ENCODE assay signal across 1 cellular context in the genomic region with DNA sequence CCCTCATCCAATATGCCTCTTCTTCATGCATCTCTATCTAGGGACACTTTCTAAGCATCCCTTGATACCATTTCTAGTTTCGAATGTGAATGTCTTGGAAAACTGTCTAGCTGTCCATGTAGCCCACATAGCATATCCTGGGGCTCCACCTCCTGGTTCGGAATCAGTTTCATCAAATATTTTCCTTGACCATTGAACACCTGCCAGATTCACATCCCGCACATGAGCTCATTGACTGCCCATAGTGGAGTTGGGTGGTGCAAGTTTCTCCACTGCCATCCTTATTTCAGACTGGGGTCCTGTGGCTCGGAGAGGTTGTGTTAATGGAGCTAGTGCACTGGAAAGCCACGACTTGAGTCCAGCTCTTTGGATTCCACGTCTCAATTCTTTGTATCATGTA.
TF ChIP-seq lines count a peak whose summit lies in the region.

No MANE protein-coding gene starts in this region.

TF ChIP-seq in HCT116, 20 proteins besides CTCF, POLR2A, EP300 and RAD21 (continued from another document):
- TF ChIP-seq, protein P1, sequence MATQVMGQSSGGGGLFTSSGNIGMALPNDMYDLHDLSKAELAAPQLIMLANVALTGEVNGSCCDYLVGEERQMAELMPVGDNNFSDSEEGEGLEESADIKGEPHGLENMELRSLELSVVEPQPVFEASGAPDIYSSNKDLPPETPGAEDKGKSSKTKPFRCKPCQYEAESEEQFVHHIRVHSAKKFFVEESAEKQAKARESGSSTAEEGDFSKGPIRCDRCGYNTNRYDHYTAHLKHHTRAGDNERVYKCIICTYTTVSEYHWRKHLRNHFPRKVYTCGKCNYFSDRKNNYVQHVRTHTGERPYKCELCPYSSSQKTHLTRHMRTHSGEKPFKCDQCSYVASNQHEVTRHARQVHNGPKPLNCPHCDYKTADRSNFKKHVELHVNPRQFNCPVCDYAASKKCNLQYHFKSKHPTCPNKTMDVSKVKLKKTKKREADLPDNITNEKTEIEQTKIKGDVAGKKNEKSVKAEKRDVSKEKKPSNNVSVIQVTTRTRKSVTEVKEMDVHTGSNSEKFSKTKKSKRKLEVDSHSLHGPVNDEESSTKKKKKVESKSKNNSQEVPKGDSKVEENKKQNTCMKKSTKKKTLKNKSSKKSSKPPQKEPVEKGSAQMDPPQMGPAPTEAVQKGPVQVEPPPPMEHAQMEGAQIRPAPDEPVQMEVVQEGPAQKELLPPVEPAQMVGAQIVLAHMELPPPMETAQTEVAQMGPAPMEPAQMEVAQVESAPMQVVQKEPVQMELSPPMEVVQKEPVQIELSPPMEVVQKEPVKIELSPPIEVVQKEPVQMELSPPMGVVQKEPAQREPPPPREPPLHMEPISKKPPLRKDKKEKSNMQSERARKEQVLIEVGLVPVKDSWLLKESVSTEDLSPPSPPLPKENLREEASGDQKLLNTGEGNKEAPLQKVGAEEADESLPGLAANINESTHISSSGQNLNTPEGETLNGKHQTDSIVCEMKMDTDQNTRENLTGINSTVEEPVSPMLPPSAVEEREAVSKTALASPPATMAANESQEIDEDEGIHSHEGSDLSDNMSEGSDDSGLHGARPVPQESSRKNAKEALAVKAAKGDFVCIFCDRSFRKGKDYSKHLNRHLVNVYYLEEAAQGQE (IDR thresholded peaks at IDR 0.05; ENCODE audit: low read depth), result no peak
- no peak for TF ChIP-seq MAX (IDR thresholded peaks at IDR 0.05)
- TF ChIP-seq, protein P2, sequence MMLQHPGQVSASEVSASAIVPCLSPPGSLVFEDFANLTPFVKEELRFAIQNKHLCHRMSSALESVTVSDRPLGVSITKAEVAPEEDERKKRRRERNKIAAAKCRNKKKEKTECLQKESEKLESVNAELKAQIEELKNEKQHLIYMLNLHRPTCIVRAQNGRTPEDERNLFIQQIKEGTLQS (IDR thresholded peaks at IDR 0.05), result no peak
- no peak for TF ChIP-seq SIN3A (IDR thresholded peaks at IDR 0.05; ENCODE audit: low read depth)
TF ChIP-seq in HCT116: peak in this region for 0.
